28 cellular contexts compared by ENCODE assay signal in genomic region chr9:128222026-128222425, GRCh38.
"Had no signal": no experiment of that assay in that cellular context is flagged by ENCODE, and none has a peak within 500 bp of the region (broad histone marks: within the 10 kb centered on the region; RNA-seq: fewer than 3 reads in every experiment).

No MANE protein-coding gene starts in this region.

- H3K36me3 Mint-ChIP-seq: immature natural killer cell; naive B cell; natural killer cell; stimulated activated effector memory CD8-positive, alpha-beta T cell treated with anti-CD3 and anti-CD28 coated beads, Interleukin-12 subunit alpha, Interleukin-12 subunit beta, amount 100 ng/mL, for 72 hours had no signal

- H3K4me3 Mint-ChIP-seq: immature natural killer cell; mesothelial cell of epicardium; natural killer cell; nephron progenitor cell; stimulated activated effector memory CD8-positive, alpha-beta T cell treated with anti-CD3 and anti-CD28 coated beads, Interleukin-12 subunit alpha, Interleukin-12 subunit beta, amount 100 ng/mL, for 72 hours; stimulated activated naive CD8-positive, alpha-beta T cell treated with anti-CD3 and anti-CD28 coated beads, Interleukin-15, Interleukin-2, amounts not matched to agents 100 ng/mL and 50 ng/mL, for 24 hours had no signal

- H3K27me3 ChIP-seq: pancreas, suprapubic skin, tibial artery, uterus had no signal

- H3K27ac ChIP-seq: left ventricle myocardium inferior, neutrophil, pancreas, prostate gland, skin epidermis, suprapubic skin, thoracic aorta, tibial artery, uterus had no signal

- H3K27me3 Mint-ChIP-seq: stimulated activated naive CD8-positive, alpha-beta T cell treated with anti-CD3 and anti-CD28 coated beads, Interleukin-15, Interleukin-2, amounts not matched to agents 100 ng/mL and 50 ng/mL, for 24 hours had no signal

- H3K4me3 ChIP-seq: left ventricle myocardium inferior, lung, pancreas, prostate gland, skin epidermis, suprapubic skin, thoracic aorta, tibial artery, uterus had no signal

- H3K4me1 ChIP-seq: prostate gland, uterus had no signal

- H3K36me3 ChIP-seq: left ventricle myocardium inferior, neutrophil, pancreas, prostate gland, thoracic aorta, tibial artery, uterus had no signal

- DNase-seq: hippocampal formation; immature natural killer cell; left ventricle myocardium inferior; mesendoderm; naive B cell; natural killer cell; nephron progenitor cell; occipital lobe; posterior cingulate gyrus; retina; stimulated activated CD4-positive, alpha-beta T cell treated with anti-CD3 and anti-CD28 coated beads, Interleukin-12 subunit alpha, Interleukin-12 subunit beta, amount 100 ng/mL, for 4 hours; stimulated activated CD4-positive, alpha-beta T cell treated with anti-CD3 and anti-CD28 coated beads, Interleukin-4, amount 100 ng/mL, for 24 hours; stimulated activated naive CD4-positive, alpha-beta T cell; tibial artery; trophoblast cell; uterus had no signal

- H3K9me3 ChIP-seq: left ventricle myocardium inferior, neutrophil, pancreas, prostate gland, suprapubic skin, thoracic aorta, tibial artery, uterus had no signal

- ATAC-seq: natural killer cell; pancreas; right cardiac atrium; sciatic nerve; stimulated activated effector memory CD8-positive, alpha-beta T cell treated with anti-CD3 and anti-CD28 coated beads, Interleukin-12 subunit alpha, Interleukin-12 subunit beta, amount 100 ng/mL, for 72 hours had no signal

- H3K9me3 Mint-ChIP-seq: immature natural killer cell; mesothelial cell of epicardium; natural killer cell; nephron progenitor cell; stimulated activated effector memory CD8-positive, alpha-beta T cell treated with anti-CD3 and anti-CD28 coated beads, Interleukin-12 subunit alpha, Interleukin-12 subunit beta, amount 100 ng/mL, for 72 hours; stimulated activated naive CD8-positive, alpha-beta T cell treated with anti-CD3 and anti-CD28 coated beads, Interleukin-15, Interleukin-2, amounts not matched to agents 100 ng/mL and 50 ng/mL, for 24 hours had no signal

- H3K27ac Mint-ChIP-seq: immature natural killer cell; mesothelial cell of epicardium; naive B cell; natural killer cell; nephron progenitor cell; stimulated activated effector memory CD8-positive, alpha-beta T cell treated with anti-CD3 and anti-CD28 coated beads, Interleukin-12 subunit alpha, Interleukin-12 subunit beta, amount 100 ng/mL, for 72 hours; stimulated activated naive CD8-positive, alpha-beta T cell treated with anti-CD3 and anti-CD28 coated beads, Interleukin-15, Interleukin-2, amounts not matched to agents 100 ng/mL and 50 ng/mL, for 24 hours had no signal
